In the genomic region with DNA sequence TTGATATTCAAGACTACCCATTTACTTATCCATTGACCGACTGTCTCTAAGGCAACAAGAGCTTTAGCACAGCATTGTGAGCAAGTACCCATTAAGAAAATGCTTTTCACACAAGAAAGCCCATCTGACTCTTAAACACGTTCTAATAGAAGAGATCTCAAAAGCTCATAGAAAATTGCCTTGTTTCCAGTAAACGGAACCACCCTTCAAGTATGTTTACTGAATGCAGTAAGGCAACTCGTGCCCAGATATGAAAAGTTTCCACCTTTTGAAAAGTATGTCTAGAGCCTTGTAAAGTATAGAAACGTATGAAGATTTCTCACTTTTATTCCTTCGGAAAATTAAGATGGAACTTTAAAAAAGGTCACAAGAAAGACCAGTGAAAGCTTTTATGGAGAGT, we compare ENCODE assay signal across 27 cellular contexts.
"Had no signal": no experiment of that assay in that cellular context is flagged by ENCODE, and none has a peak within 500 bp of the region (broad histone marks: within the 10 kb centered on the region; RNA-seq: fewer than 3 reads in every experiment).

No MANE protein-coding gene starts in this region.

- H3K4me2 ChIP-seq: SK-N-SH had no signal

- H3K4me3 ChIP-seq: Peyer's patch, SJSA1 had no signal

- H3K4me1 ChIP-seq: Peyer's patch, SJSA1 had no signal

- H3K9ac ChIP-seq: SK-N-SH had no signal

- H3K9me2 ChIP-seq: SK-N-SH had no signal

- H3K27ac ChIP-seq: brain microvascular endothelial cell, Peyer's patch, SJSA1 had no signal

- DNase-seq: activated CD4-positive, alpha-beta memory T cell treated with anti-CD3 and anti-CD28 coated beads for 36 hours; activated CD4-positive, alpha-beta T cell treated with anti-CD3 and anti-CD28 coated beads, Interleukin-2, amount 10 ng/mL, durations not matched to agents 7 days and 5 days; activated CD8-positive, alpha-beta memory T cell treated with anti-CD3 and anti-CD28 coated beads, Interleukin-2, amount 50 U/mL, for 4 hours; activated effector memory CD4-positive, alpha-beta T cell treated with Interleukin-2 at 50 U/mL for 16 hours; activated naive CD4-positive, alpha-beta T cell treated with anti-CD3 and anti-CD28 coated beads, Interleukin-2, amount 10 ng/mL, durations not matched to agents 7 days and 5 days; activated naive CD8-positive, alpha-beta T cell treated with anti-CD3 and anti-CD28 coated beads, Interleukin-2, amount 50 U/mL, for 24 hours; activated T-cell treated with anti-CD3 and anti-CD28 coated beads for 4 hours; activated T-cell treated with anti-CD3 and anti-CD28 coated beads, Interleukin-2, amount 50 U/mL, for 4 hours; anterior cingulate cortex; brain microvascular endothelial cell; central memory CD4-positive, alpha-beta T cell; Karpas-422; KBM-7; NCI-H1105; NCI-H1417 treated with DMSO at 0.1 percent for 48 hours; NCI-H1694 treated with DMSO at 0.1 percent for 48 hours; NCI-H2029; NCI-H2171 treated with DMSO at 0.1 percent for 48 hours; NCI-H226; NCI-H446 treated with DMSO at 0.1 percent for 48 hours; NCI-H524 treated with DMSO at 0.1 percent for 48 hours; Peyer's patch; RPMI8226; SHP77 treated with DMSO at 0.1 percent for 48 hours; SK-N-SH had no signal

- H3K27me3 ChIP-seq: brain microvascular endothelial cell, Peyer's patch, SJSA1 had no signal

- H3K9me3 ChIP-seq: Peyer's patch, SJSA1, SK-N-SH had no signal

- FAIRE-seq: TTC549 had no signal

- H3K36me3 ChIP-seq: brain microvascular endothelial cell, Peyer's patch, SJSA1 had no signal
